ENCODE assay signal across 9 cellular contexts in the genomic region with DNA sequence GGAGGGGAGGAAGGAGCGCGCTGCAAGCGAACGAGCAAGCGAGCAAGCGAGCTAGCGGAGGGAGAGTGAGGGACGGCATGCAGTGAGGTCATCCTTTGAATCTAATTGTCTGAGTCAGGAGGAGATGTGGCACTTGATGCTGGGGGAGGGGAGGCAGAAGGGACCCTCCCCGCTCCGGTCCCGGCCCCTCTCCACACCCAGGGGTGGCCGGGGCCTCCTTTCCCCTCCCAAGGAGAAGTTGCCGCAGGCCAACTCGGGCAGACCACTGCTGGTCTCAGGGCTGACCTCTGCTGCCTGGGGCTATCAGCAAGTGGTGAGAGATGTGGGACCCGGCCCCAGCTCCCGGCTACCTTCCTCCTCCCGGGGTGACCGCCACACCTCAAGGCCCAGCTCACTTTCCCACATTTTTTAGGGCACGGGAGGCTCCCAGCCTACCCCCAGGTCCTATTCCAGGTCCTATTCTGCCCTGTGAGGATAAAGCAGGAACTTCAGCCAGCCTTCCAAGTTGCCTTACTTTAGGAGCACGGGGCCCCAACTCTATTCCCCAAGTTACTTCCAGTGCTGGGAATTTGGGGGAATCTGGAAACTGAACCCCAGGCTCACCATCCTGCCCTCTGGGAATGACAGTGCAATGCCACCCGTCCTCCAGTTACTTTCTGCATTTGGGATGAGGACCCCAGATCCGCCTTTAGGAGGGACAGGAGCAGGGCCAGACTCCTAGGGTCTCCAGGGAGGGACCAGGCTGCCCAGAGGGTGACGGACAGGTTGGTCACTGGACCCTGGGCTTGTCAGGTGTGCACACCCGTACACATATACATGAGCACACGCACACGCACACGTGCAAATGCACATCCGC. TPM values are rescaled to one million over a fixed set of nuclear protein-coding genes. Genes with fewer than 3 reads are reported as not detected.
DNase-seq lines count a peak whose midpoint lies in the region; ATAC-seq and TF ChIP-seq lines count a peak whose summit lies in the region.
"Had no signal": no experiment of that assay in that cellular context is flagged by ENCODE, and none has a peak within 500 bp of the region (broad histone marks: within the 10 kb centered on the region; RNA-seq: fewer than 3 reads in every experiment).

No MANE protein-coding gene starts in this region.

- intact Hi-C loops in activated CD4-positive, alpha-beta T cell treated with anti-CD3 and anti-CD28 coated beads for 36 hours (cut with DNase I, micrococcal nuclease), result no loop called here
- intact Hi-C loops in body of pancreas (cut with DNase I), result no loop called here

- no peak for TF ChIP-seq CTCF in body of pancreas (IDR thresholded peaks at IDR 0.05)
- no peak for TF ChIP-seq CTCF in tibial nerve (IDR thresholded peaks at IDR 0.05)

- no peak overlapping the region for H3K4me3 Mint-ChIP-seq in activated CD4-positive, alpha-beta T cell treated with anti-CD3 and anti-CD28 coated beads for 36 hours

- H3K27ac Mint-ChIP-seq in activated CD4-positive, alpha-beta T cell treated with anti-CD3 and anti-CD28 coated beads for 36 hours, result no peak overlapping the region

- peak; percentile 51 for DNase-seq in activated CD4-positive, alpha-beta T cell treated with anti-CD3 and anti-CD28 coated beads for 36 hours
- no peak for DNase-seq in activated CD4-positive, alpha-beta T cell treated with anti-CD3 and anti-CD28 coated beads, Interleukin-2, amount 50 U/mL, for 4 hours
- peak in 1 of 4 donors; percentile 17 for DNase-seq in body of pancreas
- peak; percentile 14 for DNase-seq in kidney glomerular epithelial cell (lab: John Stamatoyannopoulos, UW)
- no peak for DNase-seq in tibial nerve (ENCODE audit: low spot score in 2 of 2)
- DNase-seq in GOT3 (lab: John Stamatoyannopoulos, UW), result no peak
- DNase-seq: CD4-positive, CD25-positive, alpha-beta regulatory T cell had no signal

- POLR2A ChIA-PET in activated CD4-positive, alpha-beta T cell treated with anti-CD3 and anti-CD28 coated beads for 36 hours (lab: Charles Lee), result interaction anchor here (0.6 kb wide), 1 partner anchor 59 kb away, joined by 3 read pairs; a partner anchor contains a TSS

- TF ChIP-seq POLR2A in body of pancreas (IDR thresholded peaks at IDR 0.05), result no peak
- no peak for TF ChIP-seq POLR2A in tibial nerve (IDR thresholded peaks at IDR 0.05)

- H3K36me3 Mint-ChIP-seq in activated CD4-positive, alpha-beta T cell treated with anti-CD3 and anti-CD28 coated beads for 36 hours (ENCODE audit: low read depth), result no peaks in the 10 kb centered on the region

- ATAC-seq in activated CD4-positive, alpha-beta T cell treated with anti-CD3 and anti-CD28 coated beads for 36 hours, result peak; percentile 63
- ATAC-seq in body of pancreas (peak; percentile 43), esophagus mucosa (no peak), GM21576 (IDR thresholded peaks at IDR 0.05; ENCODE audit: unreplicated experiment) (no peak)

- H3K9me3 ChIP-seq in body of pancreas (no peaks in the 10 kb centered on the region), tibial nerve (no peaks in the 10 kb centered on the region)

- H3K4me1 ChIP-seq in body of pancreas (peaks cover 12% of the 10 kb centered on the region), tibial nerve (peaks cover 0 to 63% (median 5%) of the 10 kb centered on the region in 4 donors)

- H3K27me3 ChIP-seq in body of pancreas (peaks cover 0 to 20% of the 10 kb centered on the region in 2 donors), tibial nerve (peaks cover 0 to 30% of the 10 kb centered on the region in 2 donors)

- H3K27me3 Mint-ChIP-seq in activated CD4-positive, alpha-beta T cell treated with anti-CD3 and anti-CD28 coated beads for 36 hours, result peaks cover 54% of the 10 kb centered on the region

- H3K4me1 Mint-ChIP-seq in activated CD4-positive, alpha-beta T cell treated with anti-CD3 and anti-CD28 coated beads for 36 hours, result peaks cover 9% of the 10 kb centered on the region

- H3K27ac ChIP-seq in body of pancreas (no peak overlapping the region), tibial nerve (peak overlapping the region in 2 of 4 donors; percentile 46 to 48)

- no peak for TF ChIP-seq EP300 in tibial nerve (IDR thresholded peaks at IDR 0.05)

- no peak overlapping the region for H3K4me3 ChIP-seq in body of pancreas
- peak overlapping the region in 3 of 4 donors; percentile 5 to 50 (median 24) for H3K4me3 ChIP-seq in tibial nerve

- CTCF ChIA-PET in activated CD4-positive, alpha-beta T cell treated with anti-CD3 and anti-CD28 coated beads for 36 hours (lab: Charles Lee), result interaction anchor here (0.6 to 1.6 kb wide), 3 partner anchors 16 to 174 kb away, joined by 3 to 7 read pairs (median 4); no protein-coding TSS in a partner anchor

- H3K9me3 Mint-ChIP-seq in activated CD4-positive, alpha-beta T cell treated with anti-CD3 and anti-CD28 coated beads for 36 hours (ENCODE audit: low read depth), result no peaks in the 10 kb centered on the region

- 12 to 28% methylated on average over 24 to 25 of the region's 28 CpGs for WGBS in body of pancreas, 2 donors
- WGBS in tibial nerve, 2 donors, result 31 to 32% methylated on average over 27 of the region's 28 CpGs

- H3K36me3 ChIP-seq in body of pancreas (replicated peaks in 1 of 2; ENCODE audit: insufficient read depth in 1 of 2, low read depth in 2 of 2) (no peaks in the 10 kb centered on the region), tibial nerve (no peaks in the 10 kb centered on the region)

RNA-seq across cellular contexts. Expression of a gene that starts 11.1 kb away (rescaled TPM):
- total RNA-seq in activated CD4-positive, alpha-beta T cell treated with anti-CD3 and anti-CD28 coated beads for 36 hours, result not detected
- 10 to 100 TPM in 1 of 2 donors, 1 to 10 TPM in 1; 1.6 to 16.8 TPM for total RNA-seq in body of pancreas
- 10 to 100 TPM; 19.8 to 40.9 (median 34.7) TPM for total RNA-seq in tibial nerve
- total RNA-seq in esophagus mucosa, result not detected
- total RNA-seq: CD4-positive, CD25-positive, alpha-beta regulatory T cell had no signal

RNA-seq across cellular contexts. Expression of a gene that starts 33.4 kb away (rescaled TPM):
- 10 to 100 TPM; 29.3 to 35.2 TPM for total RNA-seq in activated CD4-positive, alpha-beta T cell treated with anti-CD3 and anti-CD28 coated beads for 36 hours
- total RNA-seq in body of pancreas (10 to 100 TPM in 1 of 2 donors, 1 to 10 TPM in 1; 8.6 to 16.9 TPM), tibial nerve (10 to 100 TPM; 31.4 to 45.9 (median 45.4) TPM), esophagus mucosa (26.3 TPM)

RNA-seq across cellular contexts. Expression of a gene that starts 41.8 kb away (rescaled TPM):
- total RNA-seq in activated CD4-positive, alpha-beta T cell treated with anti-CD3 and anti-CD28 coated beads for 36 hours, result 10 to 100 TPM; 65.9 to 68.4 TPM
- total RNA-seq in body of pancreas (10 to 100 TPM; 36.1 to 39.9 TPM), tibial nerve (10 to 100 TPM; 64.7 to 87.5 (median 73.7) TPM), esophagus mucosa (120 TPM)

RNA-seq across cellular contexts. Expression of a gene that starts 50.4 kb away (rescaled TPM):
- total RNA-seq in activated CD4-positive, alpha-beta T cell treated with anti-CD3 and anti-CD28 coated beads for 36 hours, result under 1 TPM; 0.66 to 0.76 TPM
- total RNA-seq in body of pancreas, result not detected
- total RNA-seq in tibial nerve, result 1 to 10 TPM in 2 of 4 donors, under 1 TPM in 2; 0.30 to 2.1 (median 1.3) TPM
- total RNA-seq in esophagus mucosa, result not detected
- total RNA-seq: CD4-positive, CD25-positive, alpha-beta regulatory T cell had no signal

RNA-seq across cellular contexts. Expression of a gene that starts 55.7 kb away (rescaled TPM):
- total RNA-seq in activated CD4-positive, alpha-beta T cell treated with anti-CD3 and anti-CD28 coated beads for 36 hours, result not detected
- total RNA-seq in body of pancreas (1 to 10 TPM in 1 of 2 donors, not detected in 1; 2.9 TPM), tibial nerve (10 to 100 TPM in 3 of 4 donors, 1 to 10 TPM in 1; 2.7 to 22.1 (median 16.3) TPM), esophagus mucosa (0.24 TPM)

Comparison
In these comparisons a context has a peak if more than half of its experiments do, and no peak if none do; other contexts are left out.
1. DNase-seq: peak in activated CD4-positive, alpha-beta T cell treated with anti-CD3 and anti-CD28 coated beads for 36 hours (single experiment) and kidney glomerular epithelial cell (single experiment); none in activated CD4-positive, alpha-beta T cell treated with anti-CD3 and anti-CD28 coated beads, Interleukin-2, amount 50 U/mL, for 4 hours (0 of 2), tibial nerve (0 of 2) and GOT3 (single experiment).
2. ATAC-seq: peak in activated CD4-positive, alpha-beta T cell treated with anti-CD3 and anti-CD28 coated beads for 36 hours (single experiment) and body of pancreas (single experiment); none in esophagus mucosa (single experiment) and GM21576 (single experiment).
3. H3K4me3 ChIP-seq: peak in tibial nerve (3 of 4); none in body of pancreas (0 of 2).